Comparison of ENCODE assay signal across 18 cellular contexts in genomic region chr19:10911579-10912363, GRCh38. TPM values are rescaled to one million over a fixed set of nuclear protein-coding genes. Genes with fewer than 3 reads are reported as not detected.
DNase-seq lines count a peak whose midpoint lies in the region; ATAC-seq and TF ChIP-seq lines count a peak whose summit lies in the region.
"Had no signal": no experiment of that assay in that cellular context is flagged by ENCODE, and none has a peak within 500 bp of the region (broad histone marks: within the 10 kb centered on the region; RNA-seq: fewer than 3 reads in every experiment).

No MANE protein-coding gene starts in this region.

- peak overlapping the region; percentile 75 for H2BK12ac ChIP-seq in trophoblast cell (ENCODE audit: low read length)

- no peaks in the 10 kb centered on the region for H3K9me3 ChIP-seq in hepatocyte (ENCODE audit: low read depth)
- H3K9me3 ChIP-seq in trophoblast cell (ENCODE audit: insufficient read depth, low read depth, low read length): no peaks in the 10 kb centered on the region
- H3K9me3 ChIP-seq: A549; BLaER1 treated with 17β-estradiol and CSF1 and Interleukin-3, amounts not matched to agents 10 nM and 100 nM had no signal

- peaks cover 3% of the 10 kb centered on the region for H3K79me1 ChIP-seq in trophoblast cell (ENCODE audit: low read length)

- ATAC-seq in HG03342 (IDR thresholded peaks at IDR 0.05; ENCODE audit: unreplicated experiment): no peak
- ATAC-seq in Right ventricle myocardium inferior: no peak
- ATAC-seq: A549, PC-3 had no signal

- no peak overlapping the region for H4K8ac ChIP-seq in trophoblast cell (ENCODE audit: low read depth, low read length)

- CTCF ChIA-PET in RWPE1 (lab: Yijun Ruan, JAX): interaction anchor here (0.6 kb wide), 1 partner anchor 195 kb away, joined by 6 read pairs; no protein-coding TSS in a partner anchor

- H3K18ac ChIP-seq in trophoblast cell (ENCODE audit: low read length): peak overlapping the region; percentile 55

- H3K23ac ChIP-seq in trophoblast cell (ENCODE audit: low read length): no peak overlapping the region

- no peaks in the 10 kb centered on the region for H3K9me2 ChIP-seq in hepatocyte (replicated peaks; ENCODE audit: insufficient read depth)

- TF ChIP-seq CTCF in RWPE1 (conservative IDR thresholded peaks at IDR 0.05; ENCODE audit: low read depth) (no peak), hepatocyte (IDR thresholded peaks at IDR 0.05; ENCODE audit: poor library complexity) (no peak)

- H3K9ac ChIP-seq in trophoblast cell (ENCODE audit: low read length): no peak overlapping the region
- H3K9ac ChIP-seq: BLaER1 treated with 17β-estradiol and CSF1 and Interleukin-3, amounts not matched to agents 10 nM and 100 nM had no signal

- H2AK5ac ChIP-seq in trophoblast cell (ENCODE audit: low read length): peak overlapping the region; percentile 18

- in situ Hi-C loops in G401 (cut with HindIII; ENCODE audit: low sequenced_read_pairs): loop anchor here (10.0 kb wide), 1 partner anchor 133 kb away; no protein-coding TSS in a partner anchor

- peak overlapping the region; percentile 22 for H4K12ac ChIP-seq in trophoblast cell (ENCODE audit: low read depth, low read length)

- POLR2A ChIA-PET in RWPE1 (lab: Yijun Ruan, JAX; ENCODE audit: low non-redundant PET): no interaction called here

- H3K27me3 ChIP-seq in hepatocyte: no peaks in the 10 kb centered on the region
- H3K27me3 ChIP-seq in trophoblast cell (ENCODE audit: insufficient read depth, low read length): no peaks in the 10 kb centered on the region
- H3K27me3 ChIP-seq: BLaER1 treated with 17β-estradiol and CSF1 and Interleukin-3, amounts not matched to agents 10 nM and 100 nM had no signal

- no peak overlapping the region for H3K4me2 ChIP-seq in hepatocyte
- H3K4me2 ChIP-seq in trophoblast cell (ENCODE audit: low read length): no peak overlapping the region
- H3K4me2 ChIP-seq: A549; BLaER1 treated with 17β-estradiol and CSF1 and Interleukin-3, amounts not matched to agents 10 nM and 100 nM had no signal

- H3K27ac ChIP-seq in RWPE1: peak overlapping the region; percentile 50
- H3K27ac ChIP-seq in hepatocyte: no peak overlapping the region
- H3K27ac ChIP-seq in trophoblast cell (ENCODE audit: low read depth, low read length): peak overlapping the region; percentile 35
- H3K27ac ChIP-seq: BLaER1 treated with 17β-estradiol and CSF1 and Interleukin-3, amounts not matched to agents 10 nM and 100 nM had no signal

- no peak overlapping the region for H3K4ac ChIP-seq in trophoblast cell (ENCODE audit: low read depth, low read length)

- H3K36me3 ChIP-seq in hepatocyte (replicated peaks; ENCODE audit: insufficient read depth, low read depth) (no peaks in the 10 kb centered on the region), trophoblast cell (ENCODE audit: control insufficient read depth in 1 of 2, insufficient read depth in 2 of 2, low read length in 2 of 2) (peaks cover 61 to 64% of the 10 kb centered on the region in 2 experiments)

- intact Hi-C loops in Right ventricle myocardium inferior (cut with DNase I): no loop called here

- H3K4me1 ChIP-seq in hepatocyte (ENCODE audit: insufficient read depth): no peaks in the 10 kb centered on the region
- H3K4me1 ChIP-seq in trophoblast cell (ENCODE audit: control insufficient read depth in 1 of 2, insufficient read depth in 2 of 2, low read length in 2 of 2): peaks cover 9 to 12% of the 10 kb centered on the region in 2 experiments
- H3K4me1 ChIP-seq: BLaER1 treated with 17β-estradiol and CSF1 and Interleukin-3, amounts not matched to agents 10 nM and 100 nM had no signal

- no peak overlapping the region for H3K14ac ChIP-seq in trophoblast cell (ENCODE audit: low read length)

- H2BK120ac ChIP-seq in trophoblast cell (ENCODE audit: insufficient read depth, low read length, poor library complexity): peak overlapping the region; percentile 0

- H4K91ac ChIP-seq in trophoblast cell (ENCODE audit: low read depth, low read length): peak overlapping the region; percentile 56

- no peaks in the 10 kb centered on the region for H3K79me2 ChIP-seq in hepatocyte
- H3K79me2 ChIP-seq in trophoblast cell (ENCODE audit: control insufficient read depth, insufficient read depth, low read length, poor library complexity): no peaks in the 10 kb centered on the region

- H4K20me1 ChIP-seq in hepatocyte (ENCODE audit: insufficient read depth, poor library complexity, severe bottlenecking): no peaks in the 10 kb centered on the region

- 96% methylated on average over 31 of the region's 31 CpGs for WGBS in hepatocyte (ENCODE audit: low lambda C conversion rate, missing lambda C conversion rate)
- WGBS in trophoblast cell (ENCODE audit: extremely low coverage, insufficient coverage, insufficient read length): no CpG with 5 or more reads among the region's 31 CpGs

- H2AFZ ChIP-seq in hepatocyte: no peak overlapping the region
- no peak overlapping the region for H2AFZ ChIP-seq in trophoblast cell (ENCODE audit: insufficient read depth, low read length, poor library complexity)

- DNase-seq in G401 (ENCODE audit: low spot score) (peak; percentile 56), RWPE1 (ENCODE audit: low spot score) (no peak), hepatocyte (ENCODE audit: low spot score) (peak; percentile 2), trophoblast cell (peak; percentile 46 to 50), Right ventricle myocardium inferior (ENCODE audit: missing footprints) (no peak), DMS114 treated with DMSO at 0.1 percent for 48 hours (lab: John Stamatoyannopoulos, UW; ENCODE audit: unreplicated experiment) (no peak), NCI-H2196 treated with DMSO at 0.1 percent for 48 hours (lab: John Stamatoyannopoulos, UW; ENCODE audit: unreplicated experiment) (no peak)
- DNase-seq: GF-D8, H7, KG1, NCI-H1436, NCI-H2081, NCI-H510A treated with DMSO at 0.1 percent for 48 hours, NCI-H82, PC-3 had no signal

- H3K4me3 ChIP-seq in hepatocyte (no peak overlapping the region), trophoblast cell (ENCODE audit: low read depth, low read length) (no peak overlapping the region)
- H3K4me3 ChIP-seq: A549; BLaER1 treated with 17β-estradiol and CSF1 and Interleukin-3, amounts not matched to agents 10 nM and 100 nM had no signal

- peak overlapping the region; percentile 36 for H2BK5ac ChIP-seq in trophoblast cell (ENCODE audit: low read depth, low read length, poor library complexity)

RNA-seq across cellular contexts. Expression of gene YIPF2, which starts 16.7 kb away (rescaled TPM):
- total RNA-seq in G401 (2014; rRNA removed; shearing (Covaris generic)): 42.5 and 71.1 TPM in 2 replicates
- total RNA-seq in hepatocyte: 115 and 123 TPM in 2 replicates
- polyA plus RNA-seq in hepatocyte: 80.3 and 88.3 TPM in 2 replicates
- polyA plus RNA-seq in trophoblast cell (2013): 98.9 and 102 TPM in 2 replicates
- total RNA-seq in Right ventricle myocardium inferior: 15.2 TPM

RNA-seq across cellular contexts. Expression of gene TIMM29, which starts 16.8 kb away (rescaled TPM):
- total RNA-seq in G401 (2014; rRNA removed; shearing (Covaris generic)): 58.4 and 70.7 TPM in 2 replicates
- total RNA-seq in hepatocyte (19.4 and 36.2 TPM in 2 replicates), Right ventricle myocardium inferior (15.3 TPM)
- polyA plus RNA-seq in hepatocyte: 23.0 and 24.1 TPM in 2 replicates
- polyA plus RNA-seq in trophoblast cell (2013): 21.1 and 21.2 TPM in 2 replicates

RNA-seq across cellular contexts. Expression of gene CARM1, which starts 40.4 kb away (rescaled TPM):
- total RNA-seq in G401 (2014; rRNA removed; shearing (Covaris generic)): 41.8 and 54.2 TPM in 2 replicates
- total RNA-seq in hepatocyte (27.5 and 34.3 TPM in 2 replicates), Right ventricle myocardium inferior (39.5 TPM)
- 45.1 and 45.7 TPM in 2 replicates for polyA plus RNA-seq in hepatocyte
- 77.7 and 79.2 TPM in 2 replicates for polyA plus RNA-seq in trophoblast cell (2013)

RNA-seq across cellular contexts. Expression of gene SMARCA4, which starts 49.1 kb away (rescaled TPM):
- total RNA-seq in G401 (2014; rRNA removed; shearing (Covaris generic)): 214 and 281 TPM in 2 replicates
- total RNA-seq in hepatocyte: 36.9 and 80.7 TPM in 2 replicates
- polyA plus RNA-seq in hepatocyte: 93.4 and 108 TPM in 2 replicates
- polyA plus RNA-seq in trophoblast cell (2013): 117 and 121 TPM in 2 replicates
- 33.8 TPM for total RNA-seq in Right ventricle myocardium inferior

Comparison
In these comparisons a context has a peak if more than half of its experiments do, and no peak if none do; other contexts are left out.
1. DNase-seq: peak in G401 (single experiment), hepatocyte (single experiment) and trophoblast cell (2 of 2); none in RWPE1 (single experiment), Right ventricle myocardium inferior (single experiment), DMS114 treated with DMSO at 0.1 percent for 48 hours (single experiment) and NCI-H2196 treated with DMSO at 0.1 percent for 48 hours (single experiment).